1 cellular context compared by ENCODE assay signal in genomic region chr3:115402651-115403050, GRCh38.
TF ChIP-seq lines count a peak whose summit lies in the region.

No MANE protein-coding gene starts in this region.

TF ChIP-seq in endothelial cell of umbilical vein, 7 proteins besides CTCF, POLR2A, EP300 and RAD21:
- TF ChIP-seq POLR2AphosphoS5 (IDR thresholded peaks at IDR 0.05; ENCODE audit: insufficient read depth, low read depth, low read length) = no peak
